16 cellular contexts compared by ENCODE assay signal in genomic region chr12:91663331-91663998, GRCh38.
DNase-seq lines count a peak whose midpoint lies in the region; TF ChIP-seq lines count a peak whose summit lies in the region.
"Had no signal": no experiment of that assay in that cellular context is flagged by ENCODE, and none has a peak within 500 bp of the region (broad histone marks: within the 10 kb centered on the region; RNA-seq: fewer than 3 reads in every experiment).

No MANE protein-coding gene starts in this region.

- intact Hi-C loops in head of caudate nucleus (cut with DNase I) (no loop called here), testis (cut with DNase I; ENCODE audit: low total_unique reads) (no loop called here)

- no peak overlapping the region for H3K4me3 ChIP-seq in testis
- H3K4me3 ChIP-seq: heart left ventricle, right lobe of liver had no signal

- H3K9me3 ChIP-seq in testis = no peaks in the 10 kb centered on the region
- H3K9me3 ChIP-seq: heart left ventricle, right lobe of liver had no signal

- no peak for TF ChIP-seq CTCF in testis (IDR thresholded peaks at IDR 0.05)

- TF ChIP-seq POLR2A in testis (IDR thresholded peaks at IDR 0.05) = no peak

- H3K27ac ChIP-seq in testis = no peak overlapping the region
- H3K27ac ChIP-seq: heart left ventricle, right lobe of liver had no signal

- no peaks in the 10 kb centered on the region for H3K4me1 ChIP-seq in testis
- H3K4me1 ChIP-seq: right lobe of liver had no signal

- H3K27me3 ChIP-seq in testis = no peaks in the 10 kb centered on the region
- H3K27me3 ChIP-seq: heart left ventricle, right lobe of liver had no signal

- H3K36me3 ChIP-seq in testis (ENCODE audit: low read depth, missing control alignments) = no peaks in the 10 kb centered on the region
- H3K36me3 ChIP-seq: heart left ventricle, right lobe of liver had no signal

- DNase-seq in COLO668 (lab: John Stamatoyannopoulos, UW; ENCODE audit: unreplicated experiment) (peak; percentile 12), NCI-H146 (lab: John Stamatoyannopoulos, UW) (peak; percentile 90), NCI-H748 treated with DMSO at 0.1 percent for 48 hours (lab: John Stamatoyannopoulos, UW) (peak; percentile 80), kidney tubule cell (ENCODE audit: low spot score) (peak; percentile 28), NCI-H2171 (lab: John Stamatoyannopoulos, UW) (no peak), head of caudate nucleus (no peak), testis (no peak), SW 1271 (lab: John Stamatoyannopoulos, UW) (no peak)
- DNase-seq: activated CD4-positive, alpha-beta memory T cell treated with anti-CD3 and anti-CD28 coated beads for 36 hours; activated naive CD8-positive, alpha-beta T cell treated with anti-CD3 and anti-CD28 coated beads, Interleukin-2, amount 10 ng/mL, durations not matched to agents 7 days and 5 days; HCEC 1CT; heart left ventricle; NCI-H82; right lobe of liver; stimulated activated CD4-positive, alpha-beta T cell treated with anti-CD3 and anti-CD28 coated beads, Interleukin-1b, Interleukin-23, amount 100 ng/mL, for 48 hours; T-cell had no signal

- 82 to 86% methylated on average over 7 of the region's 7 CpGs for WGBS in testis, 2 donors

Comparison
In these comparisons a context has a peak if more than half of its experiments do, and no peak if none do; other contexts are left out.
1. DNase-seq: peak in COLO668 (single experiment), NCI-H146 (single experiment), NCI-H748 treated with DMSO at 0.1 percent for 48 hours (single experiment) and kidney tubule cell (single experiment); none in NCI-H2171 (single experiment), head of caudate nucleus (0 of 42), testis (single experiment) and SW 1271 (0 of 2).